Comparison of ENCODE assay signal across 1 cellular context in genomic region chr12:82144505-82144904, GRCh38.
TF ChIP-seq lines count a peak whose summit lies in the region.

No MANE protein-coding gene starts in this region.

TF ChIP-seq in Ishikawa, 13 proteins besides CTCF, POLR2A, EP300 and RAD21 (continued from another document):
- TF ChIP-seq, protein P1, sequence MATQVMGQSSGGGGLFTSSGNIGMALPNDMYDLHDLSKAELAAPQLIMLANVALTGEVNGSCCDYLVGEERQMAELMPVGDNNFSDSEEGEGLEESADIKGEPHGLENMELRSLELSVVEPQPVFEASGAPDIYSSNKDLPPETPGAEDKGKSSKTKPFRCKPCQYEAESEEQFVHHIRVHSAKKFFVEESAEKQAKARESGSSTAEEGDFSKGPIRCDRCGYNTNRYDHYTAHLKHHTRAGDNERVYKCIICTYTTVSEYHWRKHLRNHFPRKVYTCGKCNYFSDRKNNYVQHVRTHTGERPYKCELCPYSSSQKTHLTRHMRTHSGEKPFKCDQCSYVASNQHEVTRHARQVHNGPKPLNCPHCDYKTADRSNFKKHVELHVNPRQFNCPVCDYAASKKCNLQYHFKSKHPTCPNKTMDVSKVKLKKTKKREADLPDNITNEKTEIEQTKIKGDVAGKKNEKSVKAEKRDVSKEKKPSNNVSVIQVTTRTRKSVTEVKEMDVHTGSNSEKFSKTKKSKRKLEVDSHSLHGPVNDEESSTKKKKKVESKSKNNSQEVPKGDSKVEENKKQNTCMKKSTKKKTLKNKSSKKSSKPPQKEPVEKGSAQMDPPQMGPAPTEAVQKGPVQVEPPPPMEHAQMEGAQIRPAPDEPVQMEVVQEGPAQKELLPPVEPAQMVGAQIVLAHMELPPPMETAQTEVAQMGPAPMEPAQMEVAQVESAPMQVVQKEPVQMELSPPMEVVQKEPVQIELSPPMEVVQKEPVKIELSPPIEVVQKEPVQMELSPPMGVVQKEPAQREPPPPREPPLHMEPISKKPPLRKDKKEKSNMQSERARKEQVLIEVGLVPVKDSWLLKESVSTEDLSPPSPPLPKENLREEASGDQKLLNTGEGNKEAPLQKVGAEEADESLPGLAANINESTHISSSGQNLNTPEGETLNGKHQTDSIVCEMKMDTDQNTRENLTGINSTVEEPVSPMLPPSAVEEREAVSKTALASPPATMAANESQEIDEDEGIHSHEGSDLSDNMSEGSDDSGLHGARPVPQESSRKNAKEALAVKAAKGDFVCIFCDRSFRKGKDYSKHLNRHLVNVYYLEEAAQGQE (IDR thresholded peaks at IDR 0.05; ENCODE audit: low read depth) = no peak
